In genomic region chr13:30370916-30371521, GRCh38 we compare ENCODE assay signal across 15 cellular contexts. TPM values are rescaled to one million over a fixed set of nuclear protein-coding genes. Genes with fewer than 3 reads are reported as not detected.
DNase-seq lines count a peak whose midpoint lies in the region; ATAC-seq lines count a peak whose summit lies in the region.
"Had no signal": no experiment of that assay in that cellular context is flagged by ENCODE, and none has a peak within 500 bp of the region (broad histone marks: within the 10 kb centered on the region; RNA-seq: fewer than 3 reads in every experiment).

No MANE protein-coding gene starts in this region.

- intact Hi-C loops in naive thymus-derived CD4-positive, alpha-beta T cell (cut with micrococcal nuclease), result loop anchor here (1.0 to 10.0 kb wide), 7 partner anchors 34 to 794 kb away; partner anchors contain the start of genes HSPH1 (in 1 of the 2) and SLC7A1 (in 1 of the 2)

- CTCF ChIA-PET in naive thymus-derived CD4-positive, alpha-beta T cell (lab: Charles Lee), result interaction anchor here (0.5 to 6.6 kb wide), 11 partner anchors 14 to 431 kb away, joined by 3 to 56 read pairs (median 4); no protein-coding TSS in a partner anchor

- H3K36me3 ChIP-seq in BLaER1 treated with 17β-estradiol and CSF1 and Interleukin-3, amounts not matched to agents 10 nM and 100 nM, result peaks cover 0 to 45% (median 12%) of the 10 kb centered on the region in 11 experiments; a peak in 13 of 22 replicates
- H3K36me3 ChIP-seq in naive thymus-derived CD4-positive, alpha-beta T cell (ENCODE audit: control insufficient read depth in 2 of 3, insufficient read depth in 3 of 3, low read length in 3 of 3), result peaks cover 0 to 6% (median 0%) of the 10 kb centered on the region in 3 experiments

- H4K20me1 ChIP-seq in BLaER1 treated with 17β-estradiol and CSF1 and Interleukin-3, amounts not matched to agents 10 nM and 100 nM, result no peaks in the 10 kb centered on the region; a peak in 1 of 22 replicates

- peak overlapping the region; percentile 51 for H3K4me3 Mint-ChIP-seq in activated naive CD8-positive, alpha-beta T cell treated with anti-CD3 and anti-CD28 coated beads, Interleukin-2, amount 10 ng/mL, durations not matched to agents 7 days and 5 days
- H3K4me3 Mint-ChIP-seq in naive thymus-derived CD4-positive, alpha-beta T cell, result peak overlapping the region; percentile 51 to 91 (median 76)
- H3K4me3 Mint-ChIP-seq: brain had no signal

- POLR2A ChIA-PET in activated naive CD8-positive, alpha-beta T cell treated with anti-CD3 and anti-CD28 coated beads, Interleukin-2, amount 10 ng/mL, durations not matched to agents 7 days and 5 days (lab: Charles Lee), result interaction anchor here (0.5 to 3.5 kb wide), 6 partner anchors 8 to 95 kb away, joined by 4 to 13 read pairs (median 10); partner anchors contain the start of genes HMGB1, KATNAL1 and UBE2L5
- POLR2A ChIA-PET in naive thymus-derived CD4-positive, alpha-beta T cell (lab: Charles Lee), result interaction anchor here (0.7 to 7.9 kb wide), 18 partner anchors 10 to 523 kb away, joined by 3 to 281 read pairs (median 6); partner anchors contain the start of genes HMGB1 and USPL1

- H3K9me3 ChIP-seq in BLaER1 treated with 17β-estradiol and CSF1 and Interleukin-3, amounts not matched to agents 10 nM and 100 nM (replicated peaks in 1 of 11), result peaks cover 0 to 4% (median 0%) of the 10 kb centered on the region in 11 experiments; a peak in 2 of 22 replicates
- no peaks in the 10 kb centered on the region for H3K9me3 ChIP-seq in naive thymus-derived CD4-positive, alpha-beta T cell (ENCODE audit: control insufficient read depth in 2 of 3, low read length in 3 of 3)
- H3K9me3 ChIP-seq: heart right ventricle had no signal

- H3K4me1 ChIP-seq in BLaER1 treated with 17β-estradiol and CSF1 and Interleukin-3, amounts not matched to agents 10 nM and 100 nM, result peaks cover 67 to 98% (median 96%) of the 10 kb centered on the region in 10 experiments
- H3K4me1 ChIP-seq in naive thymus-derived CD4-positive, alpha-beta T cell (ENCODE audit: control insufficient read depth in 2 of 2, insufficient read depth in 2 of 2, low read length in 2 of 2), result peaks cover 66% of the 10 kb centered on the region in 2 donors

- peak overlapping the region; percentile 57 to 97 (median 82) for H3K4me2 ChIP-seq in BLaER1 treated with 17β-estradiol and CSF1 and Interleukin-3, amounts not matched to agents 10 nM and 100 nM

- peaks cover 67% of the 10 kb centered on the region for H3K4me1 Mint-ChIP-seq in activated naive CD8-positive, alpha-beta T cell treated with anti-CD3 and anti-CD28 coated beads, Interleukin-2, amount 10 ng/mL, durations not matched to agents 7 days and 5 days
- peaks cover 61 to 83% (median 73%) of the 10 kb centered on the region in 7 donors for H3K4me1 Mint-ChIP-seq in naive thymus-derived CD4-positive, alpha-beta T cell

- peak overlapping the region in 2 of 10 experiments; percentile 19 to 50; a peak in 3 of 20 replicates for H3K4me3 ChIP-seq in BLaER1 treated with 17β-estradiol and CSF1 and Interleukin-3, amounts not matched to agents 10 nM and 100 nM
- H3K4me3 ChIP-seq in Jurkat, Clone E6-1 (ENCODE audit: low read length), result peak overlapping the region; percentile 40
- peak overlapping the region; percentile 37 for H3K4me3 ChIP-seq in naive thymus-derived CD4-positive, alpha-beta T cell (ENCODE audit: low read length)

- H3K27ac ChIP-seq in BLaER1 treated with 17β-estradiol and CSF1 and Interleukin-3, amounts not matched to agents 10 nM and 100 nM, result peak overlapping the region in 10 of 11 experiments; percentile 8 to 96 (median 92); a peak in 20 of 22 replicates
- H3K27ac ChIP-seq in naive thymus-derived CD4-positive, alpha-beta T cell (ENCODE audit: low read depth, low read length), result peak overlapping the region; percentile 58

- peaks cover 1% of the 10 kb centered on the region for H3K9me3 Mint-ChIP-seq in activated naive CD8-positive, alpha-beta T cell treated with anti-CD3 and anti-CD28 coated beads, Interleukin-2, amount 10 ng/mL, durations not matched to agents 7 days and 5 days
- peaks cover 0 to 3% (median 0%) of the 10 kb centered on the region in 11 donors for H3K9me3 Mint-ChIP-seq in naive thymus-derived CD4-positive, alpha-beta T cell

- H3K27ac Mint-ChIP-seq in activated naive CD8-positive, alpha-beta T cell treated with anti-CD3 and anti-CD28 coated beads, Interleukin-2, amount 10 ng/mL, durations not matched to agents 7 days and 5 days, result peak overlapping the region; percentile 94
- H3K27ac Mint-ChIP-seq in naive thymus-derived CD4-positive, alpha-beta T cell, result peak overlapping the region; percentile 90 to 98 (median 95)
- H3K27ac Mint-ChIP-seq: brain had no signal

- no peak for DNase-seq in Jurkat, Clone E6-1 (ENCODE audit: low read depth, low spot score)
- DNase-seq in activated naive CD8-positive, alpha-beta T cell treated with anti-CD3 and anti-CD28 coated beads, Interleukin-2, amount 10 ng/mL, durations not matched to agents 7 days and 5 days, result no peak
- DNase-seq in naive thymus-derived CD4-positive, alpha-beta T cell, result no peak
- DNase-seq in HUDEP-2 (lab: John Stamatoyannopoulos, UW; ENCODE audit: unreplicated experiment in 76 of 76) (no peak), hepatic stellate cell (ENCODE audit: low spot score) (no peak), NCI-H526 treated with DMSO at 0.1 percent for 48 hours (lab: John Stamatoyannopoulos, UW) (no peak)
- DNase-seq: heart right ventricle, left ventricle myocardium superior, NCI-H2029 treated with DMSO at 0.1 percent for 48 hours had no signal

- peaks cover 0 to 8% (median 0%) of the 10 kb centered on the region in 11 experiments; a peak in 1 of 22 replicates for H3K27me3 ChIP-seq in BLaER1 treated with 17β-estradiol and CSF1 and Interleukin-3, amounts not matched to agents 10 nM and 100 nM
- H3K27me3 ChIP-seq in naive thymus-derived CD4-positive, alpha-beta T cell (ENCODE audit: control insufficient read depth in 2 of 2, insufficient read depth in 2 of 2, low read length in 2 of 2), result no peaks in the 10 kb centered on the region
- H3K27me3 ChIP-seq: heart right ventricle had no signal

- ATAC-seq in activated naive CD8-positive, alpha-beta T cell treated with anti-CD3 and anti-CD28 coated beads, Interleukin-2, amount 10 ng/mL, durations not matched to agents 7 days and 5 days (ENCODE audit: low read depth), result no peak
- ATAC-seq in naive thymus-derived CD4-positive, alpha-beta T cell, result no peak
- no peak for ATAC-seq in HG03571 (IDR thresholded peaks at IDR 0.05; ENCODE audit: unreplicated experiment)
- ATAC-seq: left ventricle myocardium superior had no signal

- H3K36me3 Mint-ChIP-seq in activated naive CD8-positive, alpha-beta T cell treated with anti-CD3 and anti-CD28 coated beads, Interleukin-2, amount 10 ng/mL, durations not matched to agents 7 days and 5 days, result peaks cover 22% of the 10 kb centered on the region
- peaks cover 0 to 62% (median under 1%) of the 10 kb centered on the region in 5 donors for H3K36me3 Mint-ChIP-seq in naive thymus-derived CD4-positive, alpha-beta T cell
- H3K36me3 Mint-ChIP-seq: brain had no signal

- H3K27me3 Mint-ChIP-seq in activated naive CD8-positive, alpha-beta T cell treated with anti-CD3 and anti-CD28 coated beads, Interleukin-2, amount 10 ng/mL, durations not matched to agents 7 days and 5 days, result no peaks in the 10 kb centered on the region
- no peaks in the 10 kb centered on the region for H3K27me3 Mint-ChIP-seq in naive thymus-derived CD4-positive, alpha-beta T cell

- peak overlapping the region in 8 of 11 experiments; percentile 73 to 86 (median 79); a peak in 17 of 22 replicates for H3K9ac ChIP-seq in BLaER1 treated with 17β-estradiol and CSF1 and Interleukin-3, amounts not matched to agents 10 nM and 100 nM

RNA-seq across cellular contexts. Expression of gene UBE2L5, which starts 51.3 kb away (rescaled TPM):
- polyA plus RNA-seq in Jurkat, Clone E6-1 (2012; ENCODE audit: insufficient read depth, insufficient read length), result 4.1 TPM
- total RNA-seq in activated naive CD8-positive, alpha-beta T cell treated with anti-CD3 and anti-CD28 coated beads, Interleukin-2, amount 10 ng/mL, durations not matched to agents 7 days and 5 days, result not detected
- total RNA-seq in naive thymus-derived CD4-positive, alpha-beta T cell, result not detected
- under 1 TPM in 1 of 2 donors, not detected in 1; 0.14 TPM for polyA plus RNA-seq in naive thymus-derived CD4-positive, alpha-beta T cell
- total RNA-seq: G401, left ventricle myocardium superior, osteoblast had no signal
- polyA plus RNA-seq: BJ had no signal
